34 cellular contexts compared by ENCODE assay signal in the genomic region with DNA sequence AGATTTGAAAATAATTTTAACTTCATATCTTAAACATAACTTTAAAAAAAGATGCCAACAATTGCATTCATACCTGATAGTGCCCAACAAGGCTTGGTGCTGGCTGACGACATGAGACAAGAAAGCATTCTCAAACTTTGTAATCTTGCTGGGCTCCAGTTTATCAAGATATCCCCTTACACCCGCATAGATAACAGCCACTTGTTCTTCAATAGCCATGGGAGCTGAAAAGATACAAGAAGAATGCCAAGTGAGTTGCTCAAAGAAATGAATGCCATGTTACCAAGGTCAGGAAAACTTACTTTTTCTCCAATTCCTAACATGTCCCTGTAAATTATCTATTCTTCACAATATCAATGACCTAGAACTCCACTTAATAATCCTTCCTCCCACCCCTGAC.
"Had no signal": no experiment of that assay in that cellular context is flagged by ENCODE, and none has a peak within 500 bp of the region (broad histone marks: within the 10 kb centered on the region; RNA-seq: fewer than 3 reads in every experiment).

No MANE protein-coding gene starts in this region.

- H3K27me3 ChIP-seq: adrenal gland, body of pancreas, colonic mucosa, gastrocnemius medialis, pancreas, stomach, thyroid gland, upper lobe of left lung, vagina had no signal

- H3K4me3 ChIP-seq: adrenal gland, body of pancreas, colonic mucosa, gastrocnemius medialis, pancreas, stomach, thyroid gland, upper lobe of left lung, vagina had no signal

- H3K4me1 ChIP-seq: body of pancreas, colonic mucosa, gastrocnemius medialis, pancreas, thyroid gland, upper lobe of left lung, vagina had no signal

- H3K9me3 Mint-ChIP-seq: activated naive CD4-positive, alpha-beta T cell treated with anti-CD3 and anti-CD28 coated beads, Interleukin-2, amount 50 U/mL, for 72 hours; neural crest cell; stimulated activated naive B cell treated with anti-CD40 and anti-IgM and Interleukin-4, amounts not matched to agents 10 μg/mL and 1 μg/mL and 100 μg/mL, for 72 hours; T-helper 1 cell treated with Interleukin-12 subunit alpha and Interleukin-12 subunit beta and Interleukin-4 antibody, amounts not matched to agents 30 μg/mL and 1 μg/mL, for 36 hours had no signal

- H3K4me1 Mint-ChIP-seq: neural crest cell had no signal

- H3K27ac Mint-ChIP-seq: mesothelial cell of epicardium; T-helper 1 cell treated with Interleukin-12 subunit alpha and Interleukin-12 subunit beta and Interleukin-4 antibody, amounts not matched to agents 30 μg/mL and 1 μg/mL, for 36 hours had no signal

- H3K27me3 Mint-ChIP-seq: naive B cell; stimulated activated naive B cell treated with anti-CD40 and anti-IgM and Interleukin-4, amounts not matched to agents 10 μg/mL and 1 μg/mL and 100 μg/mL, for 72 hours had no signal

- FAIRE-seq: keratinocyte, pancreas, TTC549 had no signal

- H3K27ac ChIP-seq: body of pancreas, colonic mucosa, gastrocnemius medialis, pancreas, stomach, thyroid gland, upper lobe of left lung, vagina, VCaP had no signal

- H3K9me3 ChIP-seq: adrenal gland, body of pancreas, colonic mucosa, gastrocnemius medialis, pancreas, thyroid gland, upper lobe of left lung, vagina had no signal

- ATAC-seq: activated naive CD4-positive, alpha-beta T cell treated with anti-CD3 and anti-CD28 coated beads, Interleukin-2, amount 50 U/mL, for 72 hours; body of pancreas; gastrocnemius medialis; left cardiac atrium; left ventricle myocardium superior; pancreas; right cardiac atrium; stimulated activated naive B cell treated with anti-CD40 and anti-IgM and Interleukin-4, amounts not matched to agents 10 μg/mL and 1 μg/mL and 100 μg/mL, for 72 hours had no signal

- H3K4me3 Mint-ChIP-seq: mesothelial cell of epicardium; naive B cell; neural crest cell; stimulated activated naive B cell treated with anti-CD40 and anti-IgM and Interleukin-4, amounts not matched to agents 10 μg/mL and 1 μg/mL and 100 μg/mL, for 72 hours; T-helper 1 cell treated with Interleukin-12 subunit alpha and Interleukin-12 subunit beta and Interleukin-4 antibody, amounts not matched to agents 30 μg/mL and 1 μg/mL, for 36 hours had no signal

- DNase-seq: activated CD4-positive, alpha-beta T cell treated with anti-CD3 and anti-CD28 coated beads for 4 hours; activated CD4-positive, alpha-beta T cell treated with anti-CD3 and anti-CD28 coated beads, Interleukin-2, amount 50 U/mL, for 4 hours; activated naive CD4-positive, alpha-beta T cell; activated T-cell treated with anti-CD3 and anti-CD28 coated beads, Interleukin-2, amount 50 U/mL, for 48 hours; adrenal gland; aorta; body of pancreas; cerebellar nuclear complex; colonic mucosa; effector memory CD4-positive, alpha-beta T cell; gastrocnemius medialis; glutamatergic neuron; hippocampal formation; left cardiac atrium; left ventricle myocardium superior; naive B cell; nucleus accumbens; pancreas; right cardiac atrium; stimulated activated CD4-positive, alpha-beta T cell treated with anti-CD3 and anti-CD28 coated beads, Interleukin-15, amount 100 ng/mL, for 24 hours; stimulated activated CD4-positive, alpha-beta T cell treated with anti-CD3 and anti-CD28 coated beads, Interleukin-2, amount 100 ng/mL, for 24 hours; stimulated activated naive B cell treated with anti-CD40 and anti-IgM and Interleukin-4, amounts not matched to agents 10 μg/mL and 1 μg/mL and 100 μg/mL, for 72 hours; stomach; T-helper 9 cell; thyroid gland; upper lobe of left lung had no signal
